In the genomic region with DNA sequence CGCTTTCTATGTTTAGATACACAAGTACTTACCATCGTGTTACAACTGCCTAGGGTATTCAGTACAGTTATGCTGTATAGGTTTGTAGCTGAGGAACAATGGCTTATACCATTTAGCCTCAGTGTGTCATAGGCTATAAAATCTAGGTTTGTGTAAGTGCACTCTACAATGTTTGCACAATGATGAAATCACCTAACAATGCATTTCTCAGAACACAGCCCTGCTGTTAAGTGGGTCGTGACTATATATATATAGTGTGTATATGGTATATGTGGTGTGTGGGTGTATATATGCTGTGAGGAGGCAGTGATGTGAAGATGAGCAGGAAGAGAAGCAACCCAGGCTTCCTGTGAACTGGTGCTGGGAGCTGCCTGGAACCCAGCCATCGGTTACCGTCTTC, we compare ENCODE assay signal across 14 cellular contexts.
"Had no signal": no experiment of that assay in that cellular context is flagged by ENCODE, and none has a peak within 500 bp of the region (broad histone marks: within the 10 kb centered on the region; RNA-seq: fewer than 3 reads in every experiment).

No MANE protein-coding gene starts in this region.

- ATAC-seq: body of pancreas, pancreas had no signal

- H3K4me3 ChIP-seq: body of pancreas, lower lobe of right lung, pancreas, testis had no signal

- H3K4me3 Mint-ChIP-seq: mesothelial cell of epicardium; stimulated activated naive CD8-positive, alpha-beta T cell treated with anti-CD3 and anti-CD28 coated beads, Interleukin-15, Interleukin-2, amounts not matched to agents 100 ng/mL and 50 ng/mL, for 24 hours had no signal

- H3K9me3 ChIP-seq: body of pancreas, lower lobe of right lung, pancreas, testis had no signal

- FAIRE-seq: pancreas had no signal

- DNase-seq: activated CD4-positive, alpha-beta T cell treated with anti-CD3 and anti-CD28 coated beads for 4 hours; activated CD8-positive, alpha-beta memory T cell treated with anti-CD3 and anti-CD28 coated beads for 24 hours; activated naive CD4-positive, alpha-beta T cell treated with anti-CD3 and anti-CD28 coated beads, Interleukin-2, amount 50 U/mL, for 16 hours; amniotic stem cell; body of pancreas; dermis blood vessel endothelial cell; lower lobe of right lung; pancreas; stimulated activated CD4-positive, alpha-beta T cell treated with anti-CD3 and anti-CD28 coated beads, Interleukin-4, amount 100 ng/mL, for 1 hour; stimulated activated CD8-positive, alpha-beta memory T cell treated with anti-CD3 and anti-CD28 coated beads, Interleukin-4, amount 100 ng/mL, for 48 hours; testis; WERI-Rb-1 had no signal

- H3K36me3 Mint-ChIP-seq: mesothelial cell of epicardium had no signal

- H3K4me1 ChIP-seq: body of pancreas, lower lobe of right lung, pancreas, testis had no signal

- H3K27ac ChIP-seq: body of pancreas, lower lobe of right lung, pancreas, testis, WERI-Rb-1 had no signal

- H3K9me3 Mint-ChIP-seq: mesothelial cell of epicardium; stimulated activated naive CD8-positive, alpha-beta T cell treated with anti-CD3 and anti-CD28 coated beads, Interleukin-15, Interleukin-2, amounts not matched to agents 100 ng/mL and 50 ng/mL, for 24 hours had no signal

- H3K27me3 Mint-ChIP-seq: stimulated activated naive CD8-positive, alpha-beta T cell treated with anti-CD3 and anti-CD28 coated beads, Interleukin-15, Interleukin-2, amounts not matched to agents 100 ng/mL and 50 ng/mL, for 24 hours had no signal

- H3K27me3 ChIP-seq: body of pancreas, pancreas, testis had no signal

- H3K27ac Mint-ChIP-seq: mesothelial cell of epicardium; stimulated activated naive CD8-positive, alpha-beta T cell treated with anti-CD3 and anti-CD28 coated beads, Interleukin-15, Interleukin-2, amounts not matched to agents 100 ng/mL and 50 ng/mL, for 24 hours had no signal
